In the genomic region with DNA sequence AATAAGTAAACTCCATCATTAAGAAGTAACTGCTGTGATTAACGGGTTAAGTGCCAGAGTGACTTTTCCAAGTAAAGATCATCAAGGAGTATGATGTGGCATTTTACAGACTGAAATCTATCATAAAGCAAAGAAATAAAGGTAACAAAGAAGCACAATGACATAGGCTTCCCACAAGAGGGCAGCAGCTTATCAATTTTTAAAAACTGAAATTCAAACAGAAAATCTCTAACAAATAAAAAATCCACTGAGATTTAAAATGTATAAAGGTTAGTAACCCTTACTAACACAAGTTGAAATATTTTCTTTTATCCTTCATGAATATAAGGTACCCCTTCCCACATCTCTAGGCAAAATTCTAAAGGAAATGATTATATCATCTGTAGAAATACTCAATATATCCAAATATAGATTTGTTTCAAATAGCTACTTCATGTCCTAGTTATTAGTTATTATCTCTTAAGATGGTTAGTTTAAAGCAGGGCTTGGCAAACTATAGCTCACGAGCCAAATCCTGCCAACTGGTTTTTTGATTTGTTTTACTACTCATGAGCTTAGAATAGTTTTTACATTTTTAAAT, we compare ENCODE assay signal across 8 cellular contexts. TPM values are rescaled to one million over a fixed set of nuclear protein-coding genes. Genes with fewer than 3 reads are reported as not detected.
DNase-seq lines count a peak whose midpoint lies in the region; ATAC-seq and TF ChIP-seq lines count a peak whose summit lies in the region.

No MANE protein-coding gene starts in this region.

- H3K4me3 ChIP-seq in brain microvascular endothelial cell (ENCODE audit: low read depth, low read length) (no peak overlapping the region), right lobe of liver (no peak overlapping the region)

- H3K27me3 ChIP-seq in brain microvascular endothelial cell (replicated peaks) (no peaks in the 10 kb centered on the region), right lobe of liver (no peaks in the 10 kb centered on the region)

- TF ChIP-seq CTCF in GM10248 (IDR thresholded peaks at IDR 0.05; ENCODE audit: control extremely low read depth, extremely low read depth, low read depth, missing control alignments) (peak; percentile 51), brain microvascular endothelial cell (IDR thresholded peaks at IDR 0.05; ENCODE audit: low read depth, low read length, missing control alignments) (peak; percentile 50), right lobe of liver (IDR thresholded peaks at IDR 0.05) (peak; percentile 69 to 80 (median 76))

- WGBS in right lobe of liver (ENCODE audit: insufficient coverage, low coverage, low lambda C conversion rate, missing lambda C conversion rate) = 22% methylated on average over 2 of the region's 2 CpGs

- intact Hi-C loops in right lobe of liver (cut with DNase I) = loop anchor here in 1 of 2 donors (10.0 kb wide), 1 partner anchor 178 kb away; no protein-coding TSS in a partner anchor

- DNase-seq in Ammon's horn (ENCODE audit: low spot score) = peak; percentile 52
- peak; percentile 28 for DNase-seq in GM10248 (ENCODE audit: extremely low spot score)
- DNase-seq in NCI-H2227 (lab: John Stamatoyannopoulos, UW; ENCODE audit: unreplicated experiment) = peak; percentile 51
- no peak for DNase-seq in brain microvascular endothelial cell
- DNase-seq in right lobe of liver = no peak
- no peak for DNase-seq in epidermal melanocyte (ENCODE audit: insufficient read length, low spot score)

- in situ Hi-C loops in brain microvascular endothelial cell (cut with HindIII; ENCODE audit: low pct_ligation_motif_present, low sequenced_read_pairs) = loop anchor here (25.0 kb wide), 1 partner anchor 170 kb away; no protein-coding TSS in a partner anchor

- CTCF ChIA-PET in GM10248 (lab: Yijun Ruan, JAX) = interaction anchor here (0.6 to 11.4 kb wide), 38 partner anchors 9 to 627 kb away, joined by 3 to 157 read pairs (median 5); a partner anchor contains a TSS

- POLR2A ChIA-PET in GM10248 (lab: Yijun Ruan, JAX) = interaction anchor here (1.8 kb wide), 1 partner anchor 28 kb away, joined by 7 read pairs; a partner anchor contains a TSS

- no peak for TF ChIP-seq POLR2A in right lobe of liver (IDR thresholded peaks at IDR 0.05)

- H3K27ac ChIP-seq in brain microvascular endothelial cell = no peak overlapping the region
- H3K27ac ChIP-seq in right lobe of liver = no peak overlapping the region

- no peaks in the 10 kb centered on the region for H3K9me3 ChIP-seq in right lobe of liver

- H3K4me1 ChIP-seq in right lobe of liver = peaks cover 0 to 4% (median 0%) of the 10 kb centered on the region in 4 donors

- ATAC-seq in right lobe of liver = peak in 3 of 4 donors; percentile 65 to 68 (median 67)
- no peak for ATAC-seq in HG03565 (IDR thresholded peaks at IDR 0.05; ENCODE audit: unreplicated experiment)
- no peak for ATAC-seq in GM21526 (IDR thresholded peaks at IDR 0.05; ENCODE audit: low FRiP score, unreplicated experiment)

- peaks cover 34% of the 10 kb centered on the region for H3K36me3 ChIP-seq in brain microvascular endothelial cell (replicated peaks)
- peaks cover 0 to 8% (median 2%) of the 10 kb centered on the region in 4 donors for H3K36me3 ChIP-seq in right lobe of liver

RNA-seq across cellular contexts. Expression of a gene that starts 29.2 kb away (rescaled TPM):
- 10 to 100 TPM; 13.6 to 41.3 (median 31.8) TPM for total RNA-seq in right lobe of liver

RNA-seq across cellular contexts. Expression of a gene that starts 38.1 kb away (rescaled TPM):
- total RNA-seq in right lobe of liver = not detected

Comparison
In these comparisons a context has a peak if more than half of its experiments do, and no peak if none do; other contexts are left out.
1. DNase-seq: peak in Ammon's horn (single experiment), GM10248 (single experiment) and NCI-H2227 (single experiment); none in brain microvascular endothelial cell (single experiment), right lobe of liver (0 of 3) and epidermal melanocyte (single experiment).
2. ATAC-seq: peak in right lobe of liver (3 of 4); none in HG03565 (single experiment) and GM21526 (single experiment).
3. Peak in every context shown above with its lines, with median percentiles within 50 percentile points of each other: CTCF ChIP-seq.